In the genomic region with DNA sequence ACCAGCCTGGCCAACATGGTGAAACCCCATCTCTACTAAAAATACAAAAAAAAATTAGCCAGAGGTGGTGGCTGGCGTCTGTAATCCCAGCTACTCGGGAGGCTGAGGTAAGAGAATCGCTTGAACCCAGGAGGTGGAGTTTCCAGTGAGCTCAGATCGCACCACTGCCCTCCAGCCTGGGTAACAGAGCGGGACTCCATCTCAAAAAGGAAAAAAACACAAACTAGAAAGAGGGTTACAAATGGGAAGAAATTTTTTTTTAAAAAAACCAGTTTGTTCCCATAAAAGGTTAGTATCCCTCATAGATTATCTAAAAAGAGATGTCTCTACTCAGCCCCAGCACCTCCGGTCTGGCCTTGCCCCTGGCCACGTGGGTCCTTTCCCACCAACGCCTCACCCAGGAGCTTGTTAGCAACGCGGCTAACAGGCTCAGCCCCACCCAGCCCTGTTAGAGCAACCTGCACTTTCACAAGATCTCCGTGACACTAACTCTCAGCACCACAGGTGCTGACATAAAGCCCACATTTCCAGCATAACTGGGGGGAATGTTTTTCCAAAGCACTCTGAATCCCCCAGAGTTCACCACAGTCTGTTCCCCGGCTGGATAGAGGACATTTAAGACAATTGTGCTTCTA, we compare ENCODE assay signal across 9 cellular contexts. TPM values are rescaled to one million over a fixed set of nuclear protein-coding genes. Genes with fewer than 3 reads are reported as not detected.
DNase-seq lines count a peak whose midpoint lies in the region; ATAC-seq, FAIRE-seq and TF ChIP-seq lines count a peak whose summit lies in the region.
"Had no signal": no experiment of that assay in that cellular context is flagged by ENCODE, and none has a peak within 500 bp of the region (broad histone marks: within the 10 kb centered on the region; RNA-seq: fewer than 3 reads in every experiment).

No MANE protein-coding gene starts in this region.

- no peaks in the 10 kb centered on the region for H3K36me3 ChIP-seq in esophagus muscularis mucosa
- H3K36me3 ChIP-seq in small intestine (ENCODE audit: control insufficient read depth in 2 of 2, insufficient read depth in 2 of 2, low read length in 2 of 2), result no peaks in the 10 kb centered on the region
- no peaks in the 10 kb centered on the region for H3K36me3 ChIP-seq in SJCRH30
- H3K36me3 ChIP-seq: heart right ventricle had no signal

- H3K27me3 ChIP-seq in esophagus muscularis mucosa (peaks cover 0 to 84% (median 12%) of the 10 kb centered on the region in 4 donors), small intestine (ENCODE audit: control insufficient read depth in 2 of 2, insufficient read depth in 2 of 2, low read length in 2 of 2) (peaks cover 0 to 11% of the 10 kb centered on the region in 2 donors), SJCRH30 (peaks cover 61% of the 10 kb centered on the region)

- H3K27ac ChIP-seq in esophagus muscularis mucosa (replicated peaks in 1 of 4) (no peak overlapping the region), small intestine (ENCODE audit: low read depth in 1 of 2, low read length in 1 of 2) (no peak overlapping the region), SJCRH30 (no peak overlapping the region)
- H3K27ac ChIP-seq: heart right ventricle had no signal

- DNase-seq in HEK293T (ENCODE audit: extremely low spot score) (peak; percentile 61), activated B cell treated with CpG ODN at 0.5 μM for 24 hours (no peak), esophagus muscularis mucosa (ENCODE audit: extremely low spot score) (no peak), small intestine (peak; percentile 37), GOT3 (lab: John Stamatoyannopoulos, UW) (no peak), SJCRH30 (no peak)
- DNase-seq: heart right ventricle had no signal

- no peak for TF ChIP-seq POLR2A in esophagus muscularis mucosa (IDR thresholded peaks at IDR 0.05; ENCODE audit: low read depth)

- TF ChIP-seq CTCF in activated B cell treated with CpG ODN at 0.5 μM for 24 hours (IDR thresholded peaks at IDR 0.05) (no peak), esophagus muscularis mucosa (IDR thresholded peaks at IDR 0.05) (no peak)

- H3K4me1 ChIP-seq in esophagus muscularis mucosa, result peaks cover 0 to 19% (median 14%) of the 10 kb centered on the region in 4 donors
- H3K4me1 ChIP-seq in small intestine (ENCODE audit: control insufficient read depth in 2 of 2, insufficient read depth in 1 of 2, low read depth in 1 of 2, low read length in 1 of 2), result no peaks in the 10 kb centered on the region
- H3K4me1 ChIP-seq in SJCRH30, result no peaks in the 10 kb centered on the region

- peaks cover 50% of the 10 kb centered on the region for H3K27me3 Mint-ChIP-seq in activated B cell treated with CpG ODN at 0.5 μM for 24 hours

- H3K27ac Mint-ChIP-seq in activated B cell treated with CpG ODN at 0.5 μM for 24 hours, result no peak overlapping the region

- H3K4me1 Mint-ChIP-seq in activated B cell treated with CpG ODN at 0.5 μM for 24 hours, result peaks cover 17% of the 10 kb centered on the region

- POLR2A ChIA-PET in HEK293T (lab: Yijun Ruan, JAX), result interaction anchor here (0.6 to 2.1 kb wide), 10 partner anchors 9 to 139 kb away, joined by 3 to 19 read pairs (median 4); partner anchors contain the start of gene COX6B1
- POLR2A ChIA-PET in activated B cell treated with CpG ODN at 0.5 μM for 24 hours (lab: Charles Lee), result interaction anchor here (0.6 kb wide), 1 partner anchor 1068 kb away, joined by 3 read pairs; no protein-coding TSS in a partner anchor

- peak overlapping the region; percentile 40 to 56 (median 44) for H3K4me3 ChIP-seq in esophagus muscularis mucosa
- H3K4me3 ChIP-seq in small intestine (ENCODE audit: low read depth in 1 of 2, low read length in 2 of 2), result no peak overlapping the region
- no peak overlapping the region for H3K4me3 ChIP-seq in SJCRH30

- WGBS in esophagus muscularis mucosa, result 27% methylated on average over 12 of the region's 12 CpGs
- WGBS in small intestine, 3 donors, result 15 to 22% (median 20%) methylated on average over 12 of the region's 12 CpGs

- CTCF ChIA-PET in HEK293T (lab: Yijun Ruan, JAX), result interaction anchor here (0.7 to 1.0 kb wide), 4 partner anchors 14 to 83 kb away, joined by 3 to 4 read pairs (median 3); no protein-coding TSS in a partner anchor
- CTCF ChIA-PET in activated B cell treated with CpG ODN at 0.5 μM for 24 hours (lab: Charles Lee), result interaction anchor here (1.5 to 2.0 kb wide), 4 partner anchors 11 to 83 kb away, joined by 4 to 22 read pairs (median 8); no protein-coding TSS in a partner anchor

- intact Hi-C loops in activated B cell treated with CpG ODN at 0.5 μM for 24 hours (cut with micrococcal nuclease), result no loop called here
- intact Hi-C loops in esophagus muscularis mucosa (cut with DNase I), result no loop called here

- ATAC-seq in activated B cell treated with CpG ODN at 0.5 μM for 24 hours (ENCODE audit: low read depth) (peak; percentile 53), HG02852 (IDR thresholded peaks at IDR 0.05; ENCODE audit: unreplicated experiment) (no peak), HG03097 (IDR thresholded peaks at IDR 0.05; ENCODE audit: low FRiP score, unreplicated experiment) (no peak)

- H3K9me3 ChIP-seq in esophagus muscularis mucosa (no peaks in the 10 kb centered on the region), small intestine (ENCODE audit: control insufficient read depth, low read depth) (no peaks in the 10 kb centered on the region), SJCRH30 (replicated peaks) (no peaks in the 10 kb centered on the region)
- H3K9me3 ChIP-seq: heart right ventricle had no signal

- no peak for TF ChIP-seq EP300 in esophagus muscularis mucosa (IDR thresholded peaks at IDR 0.05)

- H3K36me3 Mint-ChIP-seq in activated B cell treated with CpG ODN at 0.5 μM for 24 hours (ENCODE audit: low read depth), result no peaks in the 10 kb centered on the region

- H3K9me3 Mint-ChIP-seq in activated B cell treated with CpG ODN at 0.5 μM for 24 hours, result no peaks in the 10 kb centered on the region

- H3K4me3 Mint-ChIP-seq in activated B cell treated with CpG ODN at 0.5 μM for 24 hours, result peak overlapping the region; percentile 73

- FAIRE-seq in small intestine (lab: Jason Lieb, UNC), result no peak

TF ChIP-seq in HEK293T, 16 proteins besides CTCF, POLR2A, EP300 and RAD21:
- TF ChIP-seq ZNF384 (IDR thresholded peaks at IDR 0.05) (no peak), BHLHE40 (IDR thresholded peaks at IDR 0.05; ENCODE audit: borderline replicate concordance) (no peak), L3MBTL2 (conservative IDR thresholded peaks at IDR 0.05) (peak; percentile 90)
TF ChIP-seq in HEK293T: peak in this region for 1.

RNA-seq across cellular contexts. Expression of gene DMKN, which starts 4.3 kb away (rescaled TPM):
- total RNA-seq in activated B cell treated with CpG ODN at 0.5 μM for 24 hours, result 1.5 and 1.7 TPM in 2 replicates
- 1 to 10 TPM; 1.7 to 5.5 (median 3.8) TPM for total RNA-seq in esophagus muscularis mucosa
- polyA plus RNA-seq in small intestine, result 1 to 10 TPM in 2 of 3 donors, not detected in 1; 4.7 to 7.6 TPM
- not detected in 2 replicates for total RNA-seq in SJCRH30 (2014; rRNA removed; shearing (Covaris generic))

RNA-seq across cellular contexts. Expression of gene KRTDAP, which starts 18.9 kb away (rescaled TPM):
- not detected in 2 replicates for total RNA-seq in activated B cell treated with CpG ODN at 0.5 μM for 24 hours
- total RNA-seq in esophagus muscularis mucosa, result not detected
- polyA plus RNA-seq in small intestine, result not detected
- total RNA-seq in SJCRH30 (2014; rRNA removed; shearing (Covaris generic)), result not detected in 2 replicates
- total RNA-seq: heart right ventricle had no signal
- polyA plus RNA-seq: heart right ventricle had no signal

RNA-seq across cellular contexts. Expression of gene SBSN, which starts 19.0 kb away (rescaled TPM):
- total RNA-seq in activated B cell treated with CpG ODN at 0.5 μM for 24 hours (not detected in 2 replicates), esophagus muscularis mucosa (not detected)
- polyA plus RNA-seq in small intestine, result 1 to 10 TPM in 1 of 3 donors, under 1 TPM in 2; 0.07 to 1.8 (median 0.54) TPM
- total RNA-seq in SJCRH30 (2014; rRNA removed; shearing (Covaris generic)), result not detected in 2 replicates
- total RNA-seq: heart right ventricle had no signal

RNA-seq across cellular contexts. Expression of gene GAPDHS, which starts 24.1 kb away (rescaled TPM):
- total RNA-seq in activated B cell treated with CpG ODN at 0.5 μM for 24 hours, result not detected in 2 replicates
- total RNA-seq in esophagus muscularis mucosa, result not detected
- polyA plus RNA-seq in small intestine, result not detected
- not detected in 2 replicates for total RNA-seq in SJCRH30 (2014; rRNA removed; shearing (Covaris generic))
- total RNA-seq: heart right ventricle had no signal
- polyA plus RNA-seq: heart right ventricle had no signal

RNA-seq across cellular contexts. Expression of gene TMEM147, which starts 36.3 kb away (rescaled TPM):
- 46.9 and 55.3 TPM in 2 replicates for total RNA-seq in activated B cell treated with CpG ODN at 0.5 μM for 24 hours
- 100 to 1,000 TPM in 2 of 4 donors, 10 to 100 TPM in 2; 47.3 to 109 (median 91.6) TPM for total RNA-seq in esophagus muscularis mucosa
- polyA plus RNA-seq in small intestine, result 100 to 1,000 TPM in 1 of 3 donors, 10 to 100 TPM in 2; 40.3 to 149 (median 70.3) TPM
- 110 TPM in 2 replicates for total RNA-seq in SJCRH30 (2014; rRNA removed; shearing (Covaris generic))

Comparison
In these comparisons a context has a peak if more than half of its experiments do, and no peak if none do; other contexts are left out.
1. DNase-seq: peak in HEK293T (single experiment) and small intestine (single experiment); none in activated B cell treated with CpG ODN at 0.5 μM for 24 hours (single experiment), esophagus muscularis mucosa (single experiment), GOT3 (single experiment) and SJCRH30 (0 of 2).
2. H3K4me3 ChIP-seq: peak in esophagus muscularis mucosa (4 of 4); none in small intestine (0 of 2) and SJCRH30 (single experiment).